In genomic region chr2:9769171-9770005, GRCh38 we compare ENCODE assay signal across 10 cellular contexts.
DNase-seq lines count a peak whose midpoint lies in the region; ATAC-seq and TF ChIP-seq lines count a peak whose summit lies in the region.
"Had no signal": no experiment of that assay in that cellular context is flagged by ENCODE, and none has a peak within 500 bp of the region (broad histone marks: within the 10 kb centered on the region; RNA-seq: fewer than 3 reads in every experiment).

No MANE protein-coding gene starts in this region.

- WGBS in body of pancreas, 2 donors: 44 to 46% methylated on average over 14 to 19 of the region's 19 CpGs
- 55 to 83% (median 64%) methylated on average over 18 to 19 of the region's 19 CpGs for WGBS in stomach, 5 donors

- TF ChIP-seq CTCF in body of pancreas (IDR thresholded peaks at IDR 0.05) (no peak), stomach (IDR thresholded peaks at IDR 0.05) (no peak)

- TF ChIP-seq POLR2A in body of pancreas (IDR thresholded peaks at IDR 0.05): no peak
- TF ChIP-seq POLR2A in stomach (IDR thresholded peaks at IDR 0.05): no peak

- ATAC-seq in activated CD4-positive, CD25-positive, alpha-beta regulatory T cell treated with anti-CD3 and anti-CD28 coated beads, Interleukin-2, amount 50 U/mL, for 24 hours: peak; percentile 78 to 80
- ATAC-seq in body of pancreas: peak; percentile 25

- no peaks in the 10 kb centered on the region for H3K9me3 ChIP-seq in body of pancreas
- no peaks in the 10 kb centered on the region for H3K9me3 ChIP-seq in stomach

- intact Hi-C loops in body of pancreas (cut with DNase I): no loop called here
- intact Hi-C loops in stomach (cut with DNase I; ENCODE audit: low total_unique reads): no loop called here

- no peak overlapping the region for H3K4me3 ChIP-seq in body of pancreas
- no peak overlapping the region for H3K4me3 ChIP-seq in stomach
- H3K4me3 ChIP-seq: SK-N-MC had no signal

- H3K4me1 ChIP-seq in body of pancreas (peaks cover 29% of the 10 kb centered on the region), stomach (peaks cover 8 to 17% (median 11%) of the 10 kb centered on the region in 4 donors)

- TF ChIP-seq EP300 in stomach (IDR thresholded peaks at IDR 0.05): no peak

- H3K27me3 ChIP-seq in body of pancreas (no peaks in the 10 kb centered on the region), stomach (no peaks in the 10 kb centered on the region)

- no peaks in the 10 kb centered on the region for H3K36me3 ChIP-seq in body of pancreas (replicated peaks in 1 of 2; ENCODE audit: insufficient read depth in 1 of 2, low read depth in 2 of 2)
- no peaks in the 10 kb centered on the region for H3K36me3 ChIP-seq in stomach

- no peak for DNase-seq in activated CD4-positive, CD25-positive, alpha-beta regulatory T cell (lab: John Stamatoyannopoulos, UW)
- peak; percentile 66 to 89 for DNase-seq in NCI-H187 (lab: John Stamatoyannopoulos, UW)
- peak in 3 of 4 donors; percentile 38 to 59 (median 58) for DNase-seq in body of pancreas
- peak; percentile 53 for DNase-seq in renal cortical epithelial cell (ENCODE audit: low read depth)
- DNase-seq in EL: no peak
- no peak for DNase-seq in superior temporal gyrus (ENCODE audit: extremely low spot score)
- DNase-seq in stomach: no peak
- DNase-seq: aorta had no signal

- no peak overlapping the region for H3K27ac ChIP-seq in body of pancreas
- no peak overlapping the region for H3K27ac ChIP-seq in stomach
- H3K27ac ChIP-seq: SK-N-MC had no signal

Comparison
In these comparisons a context has a peak if more than half of its experiments do, and no peak if none do; other contexts are left out.
1. DNase-seq: peak in NCI-H187 (2 of 2), body of pancreas (3 of 4) and renal cortical epithelial cell (single experiment); none in activated CD4-positive, CD25-positive, alpha-beta regulatory T cell (0 of 4), EL (single experiment), superior temporal gyrus (single experiment) and stomach (single experiment).